In the genomic region with DNA sequence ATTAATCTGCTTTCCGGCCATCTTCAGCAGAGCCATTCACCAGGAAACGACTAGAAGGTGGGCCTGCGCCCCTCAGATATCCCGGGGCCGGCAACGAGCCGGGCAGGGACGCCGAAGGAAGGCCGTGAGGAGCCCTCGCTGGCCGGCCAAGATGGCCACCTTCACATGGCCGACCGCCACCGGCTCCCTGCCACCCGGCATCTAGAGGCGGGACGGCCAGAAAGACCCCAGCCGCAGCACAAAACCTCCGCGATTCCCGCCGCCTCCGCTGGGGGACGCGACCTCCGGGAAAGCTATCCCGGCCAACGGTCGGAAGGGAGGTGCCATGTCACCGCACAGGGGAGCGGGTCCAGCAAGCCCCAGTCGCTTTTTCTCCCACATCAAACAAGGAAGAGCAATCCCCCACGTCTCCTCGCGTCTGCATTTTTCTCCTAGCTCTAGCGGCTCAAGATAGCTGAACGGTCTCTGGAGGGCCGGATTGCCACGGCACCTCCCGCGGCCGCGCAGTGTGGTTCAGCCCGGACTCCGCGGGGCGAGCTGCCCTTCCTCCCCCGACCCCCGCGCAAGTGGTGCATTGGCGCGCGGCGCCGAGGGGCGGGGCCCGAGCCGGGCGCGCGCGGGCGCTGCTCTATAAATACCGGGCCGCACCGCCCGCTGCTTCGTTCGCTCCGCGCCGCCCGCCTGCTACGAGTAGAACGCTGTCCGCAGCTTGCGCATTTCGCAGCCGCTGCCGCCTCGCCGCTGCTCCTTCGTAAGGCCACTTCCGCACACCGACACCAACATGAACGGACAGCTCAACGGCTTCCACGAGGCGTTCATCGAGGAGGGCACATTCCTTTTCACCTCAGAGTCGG, we compare ENCODE assay signal across 1 cellular context.
A peak's percentile ranks its signal among the peaks of the same experiment; 100 is the strongest.
TF ChIP-seq lines count a peak whose summit lies in the region.

A gene (plus strand): TSS at position 662 of the 854 bp plus-strand sequence. CDS start 120 bp downstream, at position 782.

TF ChIP-seq in HepG2, 621 proteins besides CTCF, POLR2A, EP300 and RAD21 (continued from another document and continues in another):
- TF ChIP-seq, protein P1, sequence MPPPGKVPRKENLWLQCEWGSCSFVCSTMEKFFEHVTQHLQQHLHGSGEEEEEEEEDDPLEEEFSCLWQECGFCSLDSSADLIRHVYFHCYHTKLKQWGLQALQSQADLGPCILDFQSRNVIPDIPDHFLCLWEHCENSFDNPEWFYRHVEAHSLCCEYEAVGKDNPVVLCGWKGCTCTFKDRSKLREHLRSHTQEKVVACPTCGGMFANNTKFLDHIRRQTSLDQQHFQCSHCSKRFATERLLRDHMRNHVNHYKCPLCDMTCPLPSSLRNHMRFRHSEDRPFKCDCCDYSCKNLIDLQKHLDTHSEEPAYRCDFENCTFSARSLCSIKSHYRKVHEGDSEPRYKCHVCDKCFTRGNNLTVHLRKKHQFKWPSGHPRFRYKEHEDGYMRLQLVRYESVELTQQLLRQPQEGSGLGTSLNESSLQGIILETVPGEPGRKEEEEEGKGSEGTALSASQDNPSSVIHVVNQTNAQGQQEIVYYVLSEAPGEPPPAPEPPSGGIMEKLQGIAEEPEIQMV (CRISPR knock-in tag; IDR thresholded peaks at IDR 0.05; ENCODE audit: low read depth): peak; percentile 78
- TF ChIP-seq HHEX (CRISPR knock-in tag; IDR thresholded peaks at IDR 0.05) (no peak), ZNF75D (CRISPR knock-in tag; IDR thresholded peaks at IDR 0.05; ENCODE audit: borderline replicate concordance) (no peak; the same call in 1 of the 2 replicates), SRY (CRISPR knock-in tag; IDR thresholded peaks at IDR 0.05) (peak; percentile 95), MTF2 (CRISPR knock-in tag; IDR thresholded peaks at IDR 0.05; ENCODE audit: borderline replicate concordance) (no peak; the same call in none of the 2 replicates), RFX1 (IDR thresholded peaks at IDR 0.05) (no peak), ZBTB20 (CRISPR knock-in tag; IDR thresholded peaks at IDR 0.05; ENCODE audit: borderline replicate concordance, low read depth) (peak; percentile 54; the same call in 1 of the 2 replicates), SAP130 (CRISPR knock-in tag; IDR thresholded peaks at IDR 0.05; ENCODE audit: low read depth) (peak; percentile 72), ZFAT (CRISPR knock-in tag; conservative IDR thresholded peaks at IDR 0.05) (no peak; the same call in none of the 2 replicates), ZFYVE20 (CRISPR knock-in tag; IDR thresholded peaks at IDR 0.05; ENCODE audit: borderline replicate concordance, low read depth) (peak; percentile 97; the same call in 1 of the 2 replicates), NAIF1 (CRISPR knock-in tag; IDR thresholded peaks at IDR 0.05; ENCODE audit: borderline replicate concordance) (no peak; the same call in 1 of the 2 replicates), MBD4 (IDR thresholded peaks at IDR 0.05; ENCODE audit: borderline replicate concordance, low read length) (no peak), SETDB1 (CRISPR knock-in tag; IDR thresholded peaks at IDR 0.05; ENCODE audit: borderline replicate concordance) (no peak), ZNF572 (CRISPR knock-in tag; IDR thresholded peaks at IDR 0.05) (no peak)
- TF ChIP-seq, protein P2, sequence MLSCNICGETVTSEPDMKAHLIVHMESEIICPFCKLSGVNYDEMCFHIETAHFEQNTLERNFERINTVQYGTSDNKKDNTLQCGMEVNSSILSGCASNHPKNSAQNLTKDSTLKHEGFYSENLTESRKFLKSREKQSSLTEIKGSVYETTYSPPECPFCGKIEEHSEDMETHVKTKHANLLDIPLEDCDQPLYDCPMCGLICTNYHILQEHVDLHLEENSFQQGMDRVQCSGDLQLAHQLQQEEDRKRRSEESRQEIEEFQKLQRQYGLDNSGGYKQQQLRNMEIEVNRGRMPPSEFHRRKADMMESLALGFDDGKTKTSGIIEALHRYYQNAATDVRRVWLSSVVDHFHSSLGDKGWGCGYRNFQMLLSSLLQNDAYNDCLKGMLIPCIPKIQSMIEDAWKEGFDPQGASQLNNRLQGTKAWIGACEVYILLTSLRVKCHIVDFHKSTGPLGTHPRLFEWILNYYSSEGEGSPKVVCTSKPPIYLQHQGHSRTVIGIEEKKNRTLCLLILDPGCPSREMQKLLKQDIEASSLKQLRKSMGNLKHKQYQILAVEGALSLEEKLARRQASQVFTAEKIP (CRISPR knock-in tag; IDR thresholded peaks at IDR 0.05; ENCODE audit: borderline replicate concordance): no peak
- TF ChIP-seq, protein P3, sequence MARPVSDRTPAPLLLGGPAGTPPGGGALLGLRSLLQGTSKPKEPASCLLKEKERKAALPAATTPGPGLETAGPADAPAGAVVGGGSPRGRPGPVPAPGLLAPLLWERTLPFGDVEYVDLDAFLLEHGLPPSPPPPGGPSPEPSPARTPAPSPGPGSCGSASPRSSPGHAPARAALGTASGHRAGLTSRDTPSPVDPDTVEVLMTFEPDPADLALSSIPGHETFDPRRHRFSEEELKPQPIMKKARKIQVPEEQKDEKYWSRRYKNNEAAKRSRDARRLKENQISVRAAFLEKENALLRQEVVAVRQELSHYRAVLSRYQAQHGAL (CRISPR knock-in tag; IDR thresholded peaks at IDR 0.05; ENCODE audit: not compliant biosample characterization): peak; percentile 98
- TF ChIP-seq, protein P4, sequence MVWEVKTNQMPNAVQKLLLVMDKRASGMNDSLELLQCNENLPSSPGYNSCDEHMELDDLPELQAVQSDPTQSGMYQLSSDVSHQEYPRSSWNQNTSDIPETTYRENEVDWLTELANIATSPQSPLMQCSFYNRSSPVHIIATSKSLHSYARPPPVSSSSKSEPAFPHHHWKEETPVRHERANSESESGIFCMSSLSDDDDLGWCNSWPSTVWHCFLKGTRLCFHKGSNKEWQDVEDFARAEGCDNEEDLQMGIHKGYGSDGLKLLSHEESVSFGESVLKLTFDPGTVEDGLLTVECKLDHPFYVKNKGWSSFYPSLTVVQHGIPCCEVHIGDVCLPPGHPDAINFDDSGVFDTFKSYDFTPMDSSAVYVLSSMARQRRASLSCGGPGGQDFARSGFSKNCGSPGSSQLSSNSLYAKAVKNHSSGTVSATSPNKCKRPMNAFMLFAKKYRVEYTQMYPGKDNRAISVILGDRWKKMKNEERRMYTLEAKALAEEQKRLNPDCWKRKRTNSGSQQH (CRISPR knock-in tag; IDR thresholded peaks at IDR 0.05; ENCODE audit: low read depth): peak; percentile 90
- TF ChIP-seq, protein P5, sequence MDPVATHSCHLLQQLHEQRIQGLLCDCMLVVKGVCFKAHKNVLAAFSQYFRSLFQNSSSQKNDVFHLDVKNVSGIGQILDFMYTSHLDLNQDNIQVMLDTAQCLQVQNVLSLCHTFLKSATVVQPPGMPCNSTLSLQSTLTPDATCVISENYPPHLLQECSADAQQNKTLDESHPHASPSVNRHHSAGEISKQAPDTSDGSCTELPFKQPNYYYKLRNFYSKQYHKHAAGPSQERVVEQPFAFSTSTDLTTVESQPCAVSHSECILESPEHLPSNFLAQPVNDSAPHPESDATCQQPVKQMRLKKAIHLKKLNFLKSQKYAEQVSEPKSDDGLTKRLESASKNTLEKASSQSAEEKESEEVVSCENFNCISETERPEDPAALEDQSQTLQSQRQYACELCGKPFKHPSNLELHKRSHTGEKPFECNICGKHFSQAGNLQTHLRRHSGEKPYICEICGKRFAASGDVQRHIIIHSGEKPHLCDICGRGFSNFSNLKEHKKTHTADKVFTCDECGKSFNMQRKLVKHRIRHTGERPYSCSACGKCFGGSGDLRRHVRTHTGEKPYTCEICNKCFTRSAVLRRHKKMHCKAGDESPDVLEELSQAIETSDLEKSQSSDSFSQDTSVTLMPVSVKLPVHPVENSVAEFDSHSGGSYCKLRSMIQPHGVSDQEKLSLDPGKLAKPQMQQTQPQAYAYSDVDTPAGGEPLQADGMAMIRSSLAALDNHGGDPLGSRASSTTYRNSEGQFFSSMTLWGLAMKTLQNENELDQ (CRISPR knock-in tag; IDR thresholded peaks at IDR 0.05; ENCODE audit: borderline replicate concordance): peak; percentile 75; the same call in 1 of the 2 replicates
- TF ChIP-seq, protein P6, sequence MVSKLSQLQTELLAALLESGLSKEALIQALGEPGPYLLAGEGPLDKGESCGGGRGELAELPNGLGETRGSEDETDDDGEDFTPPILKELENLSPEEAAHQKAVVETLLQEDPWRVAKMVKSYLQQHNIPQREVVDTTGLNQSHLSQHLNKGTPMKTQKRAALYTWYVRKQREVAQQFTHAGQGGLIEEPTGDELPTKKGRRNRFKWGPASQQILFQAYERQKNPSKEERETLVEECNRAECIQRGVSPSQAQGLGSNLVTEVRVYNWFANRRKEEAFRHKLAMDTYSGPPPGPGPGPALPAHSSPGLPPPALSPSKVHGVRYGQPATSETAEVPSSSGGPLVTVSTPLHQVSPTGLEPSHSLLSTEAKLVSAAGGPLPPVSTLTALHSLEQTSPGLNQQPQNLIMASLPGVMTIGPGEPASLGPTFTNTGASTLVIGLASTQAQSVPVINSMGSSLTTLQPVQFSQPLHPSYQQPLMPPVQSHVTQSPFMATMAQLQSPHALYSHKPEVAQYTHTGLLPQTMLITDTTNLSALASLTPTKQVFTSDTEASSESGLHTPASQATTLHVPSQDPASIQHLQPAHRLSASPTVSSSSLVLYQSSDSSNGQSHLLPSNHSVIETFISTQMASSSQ (IDR thresholded peaks at IDR 0.05; ENCODE audit: low read depth): peak; percentile 32; the same call in 1 of the 2 replicates
- TF ChIP-seq, protein P6 (CRISPR knock-in tag; IDR thresholded peaks at IDR 0.05; ENCODE audit: borderline replicate concordance): peak; percentile 38
- TF ChIP-seq, protein P7, sequence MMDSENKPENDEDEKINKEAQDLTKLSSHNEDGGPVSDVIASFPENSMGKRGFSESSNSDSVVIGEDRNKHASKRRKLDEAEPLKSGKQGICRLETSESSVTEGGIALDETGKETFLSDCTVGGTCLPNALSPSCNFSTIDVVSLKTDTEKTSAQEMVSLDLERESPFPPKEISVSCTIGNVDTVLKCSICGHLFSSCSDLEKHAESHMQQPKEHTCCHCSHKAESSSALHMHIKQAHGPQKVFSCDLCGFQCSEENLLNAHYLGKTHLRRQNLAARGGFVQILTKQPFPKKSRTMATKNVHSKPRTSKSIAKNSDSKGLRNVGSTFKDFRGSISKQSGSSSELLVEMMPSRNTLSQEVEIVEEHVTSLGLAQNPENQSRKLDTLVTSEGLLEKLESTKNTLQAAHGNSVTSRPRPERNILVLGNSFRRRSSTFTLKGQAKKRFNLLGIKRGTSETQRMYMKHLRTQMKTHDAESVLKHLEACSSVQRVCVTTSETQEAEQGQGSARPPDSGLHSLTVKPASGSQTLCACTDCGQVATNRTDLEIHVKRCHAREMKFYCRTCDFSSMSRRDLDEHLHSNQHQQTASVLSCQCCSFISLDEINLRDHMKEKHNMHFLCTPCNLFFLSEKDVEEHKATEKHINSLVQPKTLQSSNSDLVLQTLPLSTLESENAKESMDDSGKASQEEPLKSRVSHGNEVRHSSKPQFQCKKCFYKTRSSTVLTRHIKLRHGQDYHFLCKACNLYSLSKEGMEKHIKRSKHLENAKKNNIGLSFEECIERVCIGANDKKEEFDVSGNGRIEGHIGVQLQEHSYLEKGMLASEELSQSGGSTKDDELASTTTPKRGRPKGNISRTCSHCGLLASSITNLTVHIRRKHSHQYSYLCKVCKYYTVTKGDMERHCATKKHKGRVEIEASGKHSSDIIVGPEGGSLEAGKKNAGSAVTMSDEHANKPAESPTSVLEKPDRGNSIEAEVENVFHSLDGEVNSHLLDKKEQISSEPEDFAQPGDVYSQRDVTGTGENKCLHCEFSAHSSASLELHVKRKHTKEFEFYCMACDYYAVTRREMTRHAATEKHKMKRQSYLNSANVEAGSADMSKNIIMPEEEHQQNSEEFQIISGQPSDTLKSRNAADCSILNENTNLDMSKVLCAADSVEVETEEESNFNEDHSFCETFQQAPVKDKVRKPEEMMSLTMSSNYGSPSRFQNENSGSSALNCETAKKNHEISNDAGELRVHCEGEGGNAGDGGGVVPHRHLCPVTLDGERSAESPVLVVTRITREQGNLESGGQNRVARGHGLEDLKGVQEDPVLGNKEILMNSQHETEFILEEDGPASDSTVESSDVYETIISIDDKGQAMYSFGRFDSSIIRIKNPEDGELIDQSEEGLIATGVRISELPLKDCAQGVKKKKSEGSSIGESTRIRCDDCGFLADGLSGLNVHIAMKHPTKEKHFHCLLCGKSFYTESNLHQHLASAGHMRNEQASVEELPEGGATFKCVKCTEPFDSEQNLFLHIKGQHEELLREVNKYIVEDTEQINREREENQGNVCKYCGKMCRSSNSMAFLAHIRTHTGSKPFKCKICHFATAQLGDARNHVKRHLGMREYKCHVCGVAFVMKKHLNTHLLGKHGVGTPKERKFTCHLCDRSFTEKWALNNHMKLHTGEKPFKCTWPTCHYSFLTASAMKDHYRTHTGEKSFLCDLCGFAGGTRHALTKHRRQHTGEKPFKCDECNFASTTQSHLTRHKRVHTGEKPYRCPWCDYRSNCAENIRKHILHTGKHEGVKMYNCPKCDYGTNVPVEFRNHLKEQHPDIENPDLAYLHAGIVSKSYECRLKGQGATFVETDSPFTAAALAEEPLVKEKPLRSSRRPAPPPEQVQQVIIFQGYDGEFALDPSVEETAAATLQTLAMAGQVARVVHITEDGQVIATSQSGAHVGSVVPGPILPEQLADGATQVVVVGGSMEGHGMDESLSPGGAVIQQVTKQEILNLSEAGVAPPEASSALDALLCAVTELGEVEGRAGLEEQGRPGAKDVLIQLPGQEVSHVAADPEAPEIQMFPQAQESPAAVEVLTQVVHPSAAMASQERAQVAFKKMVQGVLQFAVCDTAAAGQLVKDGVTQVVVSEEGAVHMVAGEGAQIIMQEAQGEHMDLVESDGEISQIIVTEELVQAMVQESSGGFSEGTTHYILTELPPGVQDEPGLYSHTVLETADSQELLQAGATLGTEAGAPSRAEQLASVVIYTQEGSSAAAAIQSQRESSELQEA (CRISPR knock-in tag; IDR thresholded peaks at IDR 0.05; ENCODE audit: not compliant biosample characterization): no peak
- TF ChIP-seq, protein P8, sequence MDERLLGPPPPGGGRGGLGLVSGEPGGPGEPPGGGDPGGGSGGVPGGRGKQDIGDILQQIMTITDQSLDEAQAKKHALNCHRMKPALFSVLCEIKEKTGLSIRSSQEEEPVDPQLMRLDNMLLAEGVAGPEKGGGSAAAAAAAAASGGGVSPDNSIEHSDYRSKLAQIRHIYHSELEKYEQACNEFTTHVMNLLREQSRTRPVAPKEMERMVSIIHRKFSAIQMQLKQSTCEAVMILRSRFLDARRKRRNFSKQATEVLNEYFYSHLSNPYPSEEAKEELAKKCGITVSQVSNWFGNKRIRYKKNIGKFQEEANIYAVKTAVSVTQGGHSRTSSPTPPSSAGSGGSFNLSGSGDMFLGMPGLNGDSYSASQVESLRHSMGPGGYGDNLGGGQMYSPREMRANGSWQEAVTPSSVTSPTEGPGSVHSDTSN (CRISPR knock-in tag; IDR thresholded peaks at IDR 0.05): no peak
